In genomic region chr19:34171877-34172660, GRCh38 we compare ENCODE assay signal across 1 cellular context.
TF ChIP-seq lines count a peak whose summit lies in the region.

TSS of gene LSM14A (plus strand) at chr19:34172504. CDS start at chr19:34172643, 139 bp downstream.

TF ChIP-seq in K562, 482 proteins besides CTCF, POLR2A, EP300 and RAD21 (continued from another document and continues in another):
- TF ChIP-seq CUX1 (CRISPR knock-in tag; IDR thresholded peaks at IDR 0.05), result peak; percentile 89
- 0 out of 2 replicates have a peak, but pooled peaks have one; percentile 36 for TF ChIP-seq NFXL1 (CRISPR knock-in tag; IDR thresholded peaks at IDR 0.05)
- no peak for TF ChIP-seq HBP1 (CRISPR knock-in tag; IDR thresholded peaks at IDR 0.05)
- 0 out of 2 replicates have a peak, but pooled peaks have one; percentile 63 for TF ChIP-seq LEF1 (IDR thresholded peaks at IDR 0.05)
- no peak for TF ChIP-seq THRB (CRISPR knock-in tag; conservative IDR thresholded peaks at IDR 0.05)
- no peak for TF ChIP-seq ATF3 (IDR thresholded peaks at IDR 0.05)
- TF ChIP-seq ATF3 (CRISPR knock-in tag; conservative IDR thresholded peaks at IDR 0.05), result peak; percentile 48; the same call in 1 of the 2 replicates
- TF ChIP-seq SMAD4 (CRISPR knock-in tag; conservative IDR thresholded peaks at IDR 0.05), result peak; percentile 89
- no peak for TF ChIP-seq KLF10 (CRISPR knock-in tag; IDR thresholded peaks at IDR 0.05)
- TF ChIP-seq SREBF2 (CRISPR knock-in tag; IDR thresholded peaks at IDR 0.05), result 0 out of 2 replicates have a peak, but pooled peaks have one; percentile 71
- peak; percentile 67 for TF ChIP-seq ZNF121 (CRISPR knock-in tag; conservative IDR thresholded peaks at IDR 0.05)
- peak; percentile 95 for TF ChIP-seq POLR2H (tag; IDR thresholded peaks at IDR 0.05; ENCODE audit: low read depth)
- TF ChIP-seq JUND (IDR thresholded peaks at IDR 0.05; ENCODE audit: borderline replicate concordance, low read depth, low read length), result no peak
- TF ChIP-seq JUND (tag; IDR thresholded peaks at IDR 0.05; ENCODE audit: borderline replicate concordance, low read depth, low read length), result peak; percentile 7; the same call in 1 of the 3 replicates
- peak; percentile 68 for TF ChIP-seq GMEB1 (CRISPR knock-in tag; IDR thresholded peaks at IDR 0.05)
- TF ChIP-seq KDM5B (IDR thresholded peaks at IDR 0.05; ENCODE audit: insufficient replicate concordance, low read depth, low read length), result peak; percentile 72
- peak; percentile 80 to 94 (median 93) for TF ChIP-seq YY1 (IDR thresholded peaks at IDR 0.05; ENCODE audit: borderline replicate concordance in 1 of 3, control insufficient read depth in 1 of 3, extremely low read depth in 1 of 3, insufficient read depth in 3 of 3, insufficient read length in 1 of 3, insufficient replicate concordance in 2 of 3, low read depth in 1 of 3, low read length in 2 of 3)
- TF ChIP-seq SAP30 (IDR thresholded peaks at IDR 0.05; ENCODE audit: borderline replicate concordance, insufficient read depth, low read depth, low read length, poor library complexity, severe bottlenecking), result peak; percentile 25
- peak; percentile 61; the same call in 1 of the 2 replicates for TF ChIP-seq PML (IDR thresholded peaks at IDR 0.05; ENCODE audit: low read length)
- peak; percentile 12; the same call in 1 of the 2 replicates for TF ChIP-seq HIVEP1 (CRISPR knock-in tag; IDR thresholded peaks at IDR 0.05)
- 0 out of 2 replicates have a peak, but pooled peaks have one; percentile 2 for TF ChIP-seq C11orf30 (IDR thresholded peaks at IDR 0.05; ENCODE audit: low read depth)
- TF ChIP-seq NEUROD1 (IDR thresholded peaks at IDR 0.05; ENCODE audit: borderline replicate concordance, low read depth, low read length, partially characterized antibody), result peak; percentile 28
- TF ChIP-seq SRSF9 (IDR thresholded peaks at IDR 0.05; ENCODE audit: borderline replicate concordance, low read depth, low read length), result no peak
- TF ChIP-seq MLX (CRISPR knock-in tag; conservative IDR thresholded peaks at IDR 0.05), result peak in 1 of 2 experiments; percentile 80; a peak in 1 of 4 replicates
- no peak for TF ChIP-seq MXI1 (IDR thresholded peaks at IDR 0.05; ENCODE audit: low read depth, low read length)
- TF ChIP-seq ZNF212 (CRISPR knock-in tag; IDR thresholded peaks at IDR 0.05), result peak; percentile 72; the same call in 1 of the 2 replicates
- no peak for TF ChIP-seq NR2C1 (IDR thresholded peaks at IDR 0.05)
- peak; percentile 3; the same call in 1 of the 2 replicates for TF ChIP-seq NR2C1 (tag; IDR thresholded peaks at IDR 0.05)
- TF ChIP-seq ZNF583 (CRISPR knock-in tag; IDR thresholded peaks at IDR 0.05), result peak; percentile 56; the same call in 1 of the 2 replicates
- TF ChIP-seq SMAD1 (IDR thresholded peaks at IDR 0.05; ENCODE audit: low read depth, low read length, partially characterized antibody), result peak; percentile 56
- 0 out of 2 replicates have a peak, but pooled peaks have one; percentile 0 for TF ChIP-seq TAL1 (IDR thresholded peaks at IDR 0.05)
- peak in 1 of 2 experiments; percentile 27; a peak in 1 of 4 replicates for TF ChIP-seq KDM4B (IDR thresholded peaks at IDR 0.05; ENCODE audit: borderline replicate concordance in 2 of 2, low read depth in 1 of 2)
- no peak for TF ChIP-seq GTF3C2 (IDR thresholded peaks at IDR 0.05; ENCODE audit: borderline replicate concordance, extremely low read depth, insufficient read length)
- TF ChIP-seq SAFB (IDR thresholded peaks at IDR 0.05; ENCODE audit: borderline replicate concordance, low read depth, low read length), result no peak
- TF ChIP-seq CSDE1 (IDR thresholded peaks at IDR 0.05), result no peak
- peak; percentile 74 for TF ChIP-seq RB1 (IDR thresholded peaks at IDR 0.05; ENCODE audit: low read depth)
- peak; percentile 66; the same call in 1 of the 2 replicates for TF ChIP-seq ZNF431 (CRISPR knock-in tag; IDR thresholded peaks at IDR 0.05)
- no peak for TF ChIP-seq RNF219 (CRISPR knock-in tag; IDR thresholded peaks at IDR 0.05)
- peak; percentile 52; the same call in 1 of the 2 replicates for TF ChIP-seq ATF7 (IDR thresholded peaks at IDR 0.05)
- peak; percentile 81 for TF ChIP-seq POLR2AphosphoS5 (IDR thresholded peaks at IDR 0.05; ENCODE audit: control insufficient read depth, insufficient read depth, low read depth, low read length)
- peak; percentile 94 for TF ChIP-seq RBM25 (IDR thresholded peaks at IDR 0.05; ENCODE audit: low read depth, low read length, severe bottlenecking)
- TF ChIP-seq HMGXB4 (CRISPR knock-in tag; IDR thresholded peaks at IDR 0.05), result peak; percentile 85; the same call in 1 of the 2 replicates
- no peak for TF ChIP-seq ZNF3 (CRISPR knock-in tag; IDR thresholded peaks at IDR 0.05)
